ENCODE assay signal across 29 cellular contexts in the genomic region with DNA sequence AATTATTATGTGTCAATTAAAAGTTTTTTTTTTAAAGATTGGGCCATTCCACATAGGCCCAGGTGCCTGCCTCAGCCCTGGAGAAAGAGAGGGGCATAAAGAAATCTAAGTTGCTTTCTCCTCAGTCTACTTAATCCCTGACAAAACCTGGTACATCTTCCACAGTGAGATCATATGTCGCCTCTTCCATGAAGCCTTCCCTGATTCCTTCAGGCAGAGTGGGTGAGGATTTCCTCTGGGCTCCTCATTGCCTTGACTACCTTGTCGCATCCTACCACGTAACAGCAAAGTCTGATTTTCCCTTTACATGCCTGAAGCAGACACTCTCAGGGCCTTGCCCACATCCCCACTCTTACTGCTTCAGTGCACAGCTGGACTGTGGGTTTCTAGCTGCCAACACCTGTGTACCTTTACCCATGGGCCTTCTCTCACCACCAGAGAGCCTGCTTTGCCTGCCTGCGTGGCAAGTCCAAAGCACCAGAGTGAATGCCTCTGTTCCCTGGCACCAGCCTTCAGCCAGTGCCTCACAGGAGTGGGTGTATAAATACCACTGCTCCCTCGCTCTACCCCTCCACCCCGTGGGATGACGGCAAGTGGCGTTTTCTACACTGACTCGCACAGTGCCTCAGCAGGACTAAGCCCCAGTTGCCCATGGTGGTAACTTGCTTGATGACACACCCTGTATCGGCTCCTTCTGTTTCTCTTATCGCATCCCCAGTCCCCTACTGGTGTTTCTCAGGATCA.
DNase-seq lines count a peak whose midpoint lies in the region; ATAC-seq and TF ChIP-seq lines count a peak whose summit lies in the region.
"Had no signal": no experiment of that assay in that cellular context is flagged by ENCODE, and none has a peak within 500 bp of the region (broad histone marks: within the 10 kb centered on the region; RNA-seq: fewer than 3 reads in every experiment).

No MANE protein-coding gene starts in this region.

- 52% methylated on average over 5 of the region's 11 CpGs; no CpG with 5 or more reads in 1 of the 2 experiments for WGBS in IMR-90 (ENCODE audit: extremely low coverage in 2 of 2, insufficient read length in 1 of 2), 2 experiments

- H2BK15ac ChIP-seq in IMR-90 (ENCODE audit: low read depth, low read length) = peak overlapping the region; percentile 4; the same call in 2 of the 3 replicates

- H3K18ac ChIP-seq in IMR-90 (ENCODE audit: low read depth, low read length) = no peak overlapping the region

- H3K4ac ChIP-seq in IMR-90 (ENCODE audit: low read depth, low read length) = peak overlapping the region; percentile 66

- H3K9ac ChIP-seq in IMR-90 (ENCODE audit: low read depth, low read length) (no peak overlapping the region), adipocyte (ENCODE audit: low read length) (peak overlapping the region; percentile 7)

- no peak overlapping the region for H2BK5ac ChIP-seq in IMR-90 (ENCODE audit: low read depth, low read length, poor library complexity, severe bottlenecking)

- no peaks in the 10 kb centered on the region for H3K36me3 ChIP-seq in IMR-90 (ENCODE audit: control insufficient read depth, insufficient read depth, low read length)
- no peaks in the 10 kb centered on the region for H3K36me3 ChIP-seq in adipocyte (ENCODE audit: control insufficient read depth, insufficient read depth, low read length, severe bottlenecking)
- H3K36me3 ChIP-seq: brain microvascular endothelial cell, heart left ventricle had no signal

- H3K56ac ChIP-seq in IMR-90 (ENCODE audit: extremely low read depth, insufficient read depth, low read length) = no peak overlapping the region

- H3K27ac Mint-ChIP-seq in neural crest cell (ENCODE audit: unreplicated experiment) = peak overlapping the region; percentile 5
- no peak overlapping the region for H3K27ac Mint-ChIP-seq in T-helper 2 cell treated with Interferon-gamma antibody and Interleukin-4, amounts not matched to agents 5 μg/mL and 100 μg/mL, for 36 hours
- H3K27ac Mint-ChIP-seq: B cell; CD4-positive, alpha-beta memory T cell; naive thymus-derived CD8-positive, alpha-beta T cell; stimulated activated naive CD8-positive, alpha-beta T cell treated with anti-CD3 and anti-CD28 coated beads, Interleukin-15, amount 100 ng/mL, for 72 hours had no signal

- H3K9me1 ChIP-seq in IMR-90 (ENCODE audit: insufficient read depth, low read length) = peaks cover 7% of the 10 kb centered on the region

- no peak for TF ChIP-seq POLR2A in IMR-90 (IDR thresholded peaks at IDR 0.05; ENCODE audit: low read depth, low read length)

- H3K27me3 ChIP-seq in IMR-90 (ENCODE audit: control insufficient read depth, insufficient read depth, low read length) (no peaks in the 10 kb centered on the region), adipocyte (replicated peaks; ENCODE audit: control insufficient read depth, insufficient read depth, low read length) (no peaks in the 10 kb centered on the region)
- H3K27me3 ChIP-seq: brain microvascular endothelial cell had no signal

- H3K4me1 Mint-ChIP-seq in neural crest cell = peaks cover 15% of the 10 kb centered on the region
- H3K4me1 Mint-ChIP-seq in T-helper 2 cell treated with Interferon-gamma antibody and Interleukin-4, amounts not matched to agents 5 μg/mL and 100 μg/mL, for 36 hours (ENCODE audit: low read depth) = no peaks in the 10 kb centered on the region
- H3K4me1 Mint-ChIP-seq: B cell; CD4-positive, alpha-beta memory T cell; naive thymus-derived CD8-positive, alpha-beta T cell; stimulated activated naive CD8-positive, alpha-beta T cell treated with anti-CD3 and anti-CD28 coated beads, Interleukin-15, amount 100 ng/mL, for 72 hours had no signal

- 0 out of 2 replicates have a peak overlapping the region, but pooled peaks have one; percentile 11 for H2BK120ac ChIP-seq in IMR-90 (ENCODE audit: low read depth, low read length)

- no peak for TF ChIP-seq CTCF in IMR-90 (conservative IDR thresholded peaks at IDR 0.05; ENCODE audit: low read depth, low read length)
- no peak for TF ChIP-seq CTCF in neural crest cell (conservative IDR thresholded peaks at IDR 0.05)

- H3K4me3 ChIP-seq in IMR-90 (ENCODE audit: insufficient read depth, low read depth, low read length) = no peak overlapping the region
- H3K4me3 ChIP-seq in adipocyte (ENCODE audit: low read length) = no peak overlapping the region
- H3K4me3 ChIP-seq: GM12878, heart left ventricle, SK-N-MC, smooth muscle cell had no signal

- no peak overlapping the region for H3K4me3 Mint-ChIP-seq in neural crest cell
- H3K4me3 Mint-ChIP-seq in T-helper 2 cell treated with Interferon-gamma antibody and Interleukin-4, amounts not matched to agents 5 μg/mL and 100 μg/mL, for 36 hours = no peak overlapping the region
- H3K4me3 Mint-ChIP-seq: B cell; CD4-positive, alpha-beta memory T cell; naive thymus-derived CD8-positive, alpha-beta T cell; stimulated activated naive CD8-positive, alpha-beta T cell treated with anti-CD3 and anti-CD28 coated beads, Interleukin-15, amount 100 ng/mL, for 72 hours had no signal

- peak overlapping the region; percentile 17; the same call in 1 of the 2 replicates for H3K14ac ChIP-seq in IMR-90 (replicated peaks; ENCODE audit: low read depth, low read length)

- DNase-seq in Daoy (ENCODE audit: low read depth) (peak; percentile 29), IMR-90 (peak; percentile 39), adipocyte (ENCODE audit: low read depth) (no peak), neural crest cell (ENCODE audit: low read depth, low spot score) (no peak), G401 (ENCODE audit: low spot score) (no peak), NCI-H2171 (lab: John Stamatoyannopoulos, UW) (no peak), T-helper 1 cell (no peak)
- no peak for DNase-seq in T-helper 2 cell treated with Interferon-gamma antibody and Interleukin-4, amounts not matched to agents 5 μg/mL and 100 μg/mL, for 36 hours (ENCODE audit: low spot score)
- DNase-seq: activated CD4-positive, alpha-beta T cell treated with anti-CD3 and anti-CD28 coated beads, Interleukin-2, amount 50 U/mL, for 4 hours; activated gamma-delta T cell treated with Interleukin-2 at 50 U/mL for 16 hours; activated T-cell treated with anti-CD3 and anti-CD28 coated beads, Interleukin-2, amount 50 U/mL, for 48 hours; brain microvascular endothelial cell; CD4-positive, alpha-beta memory T cell; EL; foreskin melanocyte; H7; heart left ventricle; naive thymus-derived CD8-positive, alpha-beta T cell; NCI-H146; NCI-H2107; NCI-H446; NCI-H774; stimulated activated CD8-positive, alpha-beta memory T cell treated with anti-CD3 and anti-CD28 coated beads, Interleukin-4, amount 100 ng/mL, for 48 hours; stimulated activated naive CD8-positive, alpha-beta T cell treated with anti-CD3 and anti-CD28 coated beads, Interleukin-15, amount 100 ng/mL, for 72 hours had no signal

- no peak overlapping the region for H2AK9ac ChIP-seq in IMR-90 (replicated peaks; ENCODE audit: low read depth, low read length, poor library complexity)

- peak; percentile 23 for TF ChIP-seq RAD21 in IMR-90 (IDR thresholded peaks at IDR 0.05; ENCODE audit: low read length)

- H3K4me1 ChIP-seq in IMR-90 (ENCODE audit: control insufficient read depth, insufficient read depth, low read length) (peaks cover 16% of the 10 kb centered on the region), adipocyte (ENCODE audit: control insufficient read depth, insufficient read depth, low read length) (peaks cover 20% of the 10 kb centered on the region)
- H3K4me1 ChIP-seq: heart left ventricle had no signal

- CTCF ChIA-PET in IMR-90 (lab: Yijun Ruan, JAX) = interaction anchor here (1.2 kb wide), 1 partner anchor 15 kb away, joined by 5 read pairs; no protein-coding TSS in a partner anchor

- H2AK5ac ChIP-seq in IMR-90 (ENCODE audit: low read depth, low read length) = peak overlapping the region; percentile 55; the same call in 1 of the 2 replicates

- no peaks in the 10 kb centered on the region for H3K36me3 Mint-ChIP-seq in neural crest cell (ENCODE audit: low read depth)
- H3K36me3 Mint-ChIP-seq in T-helper 2 cell treated with Interferon-gamma antibody and Interleukin-4, amounts not matched to agents 5 μg/mL and 100 μg/mL, for 36 hours (ENCODE audit: low read depth) = no peaks in the 10 kb centered on the region
- H3K36me3 Mint-ChIP-seq: CD4-positive, alpha-beta memory T cell had no signal

- peaks cover 3 to 19% of the 10 kb centered on the region in 2 experiments; a peak in 2 of 4 replicates for H3K79me1 ChIP-seq in IMR-90 (ENCODE audit: low read depth in 1 of 2, low read length in 2 of 2)

- H3K4me2 ChIP-seq in IMR-90 (ENCODE audit: low read depth, low read length) = no peak overlapping the region
- H3K4me2 ChIP-seq: smooth muscle cell had no signal

- in situ Hi-C loops in IMR-90 (cut with MboI; ENCODE audit: low sequenced_read_pairs) (no loop called here), G401 (cut with HindIII; ENCODE audit: low sequenced_read_pairs) (no loop called here)

- no TSS peak for BruUV-seq in IMR-90 (replicated peaks; lab: Mats Ljungman, UMichigan)

- H3K27ac ChIP-seq in IMR-90 (ENCODE audit: insufficient read depth, low read length) = no peak overlapping the region
- H3K27ac ChIP-seq: brain microvascular endothelial cell, heart left ventricle, RWPE1, SK-N-MC had no signal

- H3K27me3 Mint-ChIP-seq in neural crest cell (ENCODE audit: low read depth) = no peaks in the 10 kb centered on the region
- peaks cover 7% of the 10 kb centered on the region for H3K27me3 Mint-ChIP-seq in T-helper 2 cell treated with Interferon-gamma antibody and Interleukin-4, amounts not matched to agents 5 μg/mL and 100 μg/mL, for 36 hours (ENCODE audit: low read depth)

- dilution Hi-C loops in IMR-90 (cut with HindIII; ENCODE audit: low sequenced_read_pairs, unreplicated experiment) = no loop called here

- intact Hi-C loops in IMR-90 (cut with micrococcal nuclease) = no loop called here

- peak overlapping the region; percentile 67; the same call in 1 of the 2 replicates for H2BK20ac ChIP-seq in IMR-90 (ENCODE audit: low read depth, low read length)

- no peaks in the 10 kb centered on the region for H3K9me3 Mint-ChIP-seq in neural crest cell
- no peaks in the 10 kb centered on the region for H3K9me3 Mint-ChIP-seq in T-helper 2 cell treated with Interferon-gamma antibody and Interleukin-4, amounts not matched to agents 5 μg/mL and 100 μg/mL, for 36 hours

- H2AFZ ChIP-seq in IMR-90 (replicated peaks; ENCODE audit: low read length, poor library complexity) = peak overlapping the region; percentile 36

- POLR2A ChIA-PET in IMR-90 (lab: Charles Lee; ENCODE audit: unreplicated experiment) = no interaction called here

- peak overlapping the region; percentile 62; the same call in 1 of the 2 replicates for H4K91ac ChIP-seq in IMR-90 (ENCODE audit: insufficient read depth, low read depth, low read length)

- H4K20me1 ChIP-seq in IMR-90 (ENCODE audit: insufficient read depth, low read length) = peaks cover 3% of the 10 kb centered on the region; the same call in 1 of the 2 replicates

- no peak for ATAC-seq in IMR-90 (ENCODE audit: low read depth)
- ATAC-seq: GM12878; heart left ventricle; naive thymus-derived CD8-positive, alpha-beta T cell; stimulated activated naive CD8-positive, alpha-beta T cell treated with anti-CD3 and anti-CD28 coated beads, Interleukin-15, amount 100 ng/mL, for 72 hours had no signal

- H3K9me3 ChIP-seq in IMR-90 (ENCODE audit: control insufficient read depth, insufficient read depth, low read length) (no peaks in the 10 kb centered on the region), adipocyte (ENCODE audit: control insufficient read depth, low read length) (no peaks in the 10 kb centered on the region)
- H3K9me3 ChIP-seq: heart left ventricle had no signal

- H4K5ac ChIP-seq in IMR-90 (ENCODE audit: low read depth, low read length) = peak overlapping the region; percentile 53; the same call in 1 of the 2 replicates

- H4K8ac ChIP-seq in IMR-90 (ENCODE audit: low read depth in 2 of 2, low read length in 2 of 2) = 0 out of 4 replicates have a peak overlapping the region, but pooled peaks of 1 of the 2 experiments have one; percentile 24

- H3K23ac ChIP-seq in IMR-90 (ENCODE audit: low read depth, low read length) = no peak overlapping the region

Comparison
In these comparisons a context has a peak if more than half of its experiments do, and no peak if none do; other contexts are left out.
1. DNase-seq: peak in Daoy (single experiment) and IMR-90 (single experiment); none in adipocyte (single experiment), neural crest cell (single experiment), G401 (single experiment), T-helper 2 cell treated with Interferon-gamma antibody and Interleukin-4, amounts not matched to agents 5 μg/mL and 100 μg/mL, for 36 hours (single experiment), NCI-H2171 (single experiment) and T-helper 1 cell (0 of 5).